ENCODE assay signal across 19 cellular contexts in the genomic region with DNA sequence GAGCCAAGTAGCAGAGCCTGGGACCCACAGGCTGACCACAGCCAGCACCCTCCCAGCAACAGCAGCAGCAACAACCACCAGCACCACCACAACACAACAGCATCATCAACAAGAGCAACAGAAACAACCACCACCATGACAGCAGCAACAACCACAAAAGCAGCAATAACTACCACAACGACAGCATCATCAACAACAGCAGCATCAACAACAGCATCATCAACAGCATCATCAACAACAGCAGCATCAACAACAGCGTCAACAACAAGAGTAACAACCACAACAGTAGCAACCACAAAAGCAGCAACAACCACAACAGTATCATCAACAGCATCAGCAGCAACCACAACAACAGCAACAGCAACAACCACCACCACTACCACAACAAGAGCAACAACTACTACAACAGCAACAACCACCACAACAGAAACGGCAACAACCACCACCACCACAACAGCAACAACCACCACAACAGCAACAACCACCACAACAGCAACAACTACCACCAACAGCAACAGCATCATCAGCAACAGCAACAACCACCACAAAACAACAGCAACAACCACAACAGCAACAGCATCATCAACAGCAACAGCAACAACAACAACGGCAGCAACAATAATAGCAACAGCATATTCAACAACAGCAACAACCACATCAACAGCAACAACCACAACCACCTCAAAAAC. TPM values are rescaled to one million over a fixed set of nuclear protein-coding genes. Genes with fewer than 3 reads are reported as not detected.
"Had no signal": no experiment of that assay in that cellular context is flagged by ENCODE, and none has a peak within 500 bp of the region (broad histone marks: within the 10 kb centered on the region; RNA-seq: fewer than 3 reads in every experiment).

No MANE protein-coding gene starts in this region.

- H3K9me3 ChIP-seq: body of pancreas, prostate gland, right atrium auricular region, tibial artery had no signal

- H3K4me3 ChIP-seq: body of pancreas, prostate gland, right atrium auricular region, tibial artery had no signal

- H3K27ac ChIP-seq: prostate gland, right atrium auricular region, tibial artery had no signal

- H3K36me3 ChIP-seq: prostate gland, right atrium auricular region, tibial artery had no signal

- H3K4me3 Mint-ChIP-seq: activated naive CD8-positive, alpha-beta T cell treated with anti-CD3 and anti-CD28 coated beads, Interleukin-2, amount 10 ng/mL, durations not matched to agents 7 days and 5 days; activated T-helper 1 cell treated with anti-CD3 and anti-CD28 coated beads, Interleukin-12 subunit alpha, Interleukin-12 subunit beta, Interleukin-2, Interleukin-4 antibody, amounts not matched to agents 30 ng/mL and 10 ng/mL and 1 ng/mL, durations not matched to agents 14 hours and 24 hours and 36 hours had no signal

- H3K4me1 ChIP-seq: body of pancreas, prostate gland, right atrium auricular region, tibial artery had no signal

- DNase-seq: activated CD4-positive, alpha-beta T cell treated with anti-CD3 and anti-CD28 coated beads for 1 hour; activated naive CD8-positive, alpha-beta T cell treated with anti-CD3 and anti-CD28 coated beads, Interleukin-2, amount 10 ng/mL, durations not matched to agents 7 days and 5 days; amygdala; caudate nucleus; foreskin melanocyte; glutamatergic neuron; hippocampal formation; substantia nigra; T1000 had no signal

- H3K27ac Mint-ChIP-seq: activated naive CD8-positive, alpha-beta T cell treated with anti-CD3 and anti-CD28 coated beads, Interleukin-2, amount 10 ng/mL, durations not matched to agents 7 days and 5 days; activated T-helper 1 cell treated with anti-CD3 and anti-CD28 coated beads, Interleukin-12 subunit alpha, Interleukin-12 subunit beta, Interleukin-2, Interleukin-4 antibody, amounts not matched to agents 30 ng/mL and 10 ng/mL and 1 ng/mL, durations not matched to agents 14 hours and 24 hours and 36 hours had no signal

- H3K9me3 Mint-ChIP-seq: activated T-helper 1 cell treated with anti-CD3 and anti-CD28 coated beads, Interleukin-12 subunit alpha, Interleukin-12 subunit beta, Interleukin-2, Interleukin-4 antibody, amounts not matched to agents 30 ng/mL and 10 ng/mL and 1 ng/mL, durations not matched to agents 14 hours and 24 hours and 36 hours had no signal

- H3K27me3 ChIP-seq: body of pancreas, right atrium auricular region had no signal

- ATAC-seq: stimulated activated naive CD8-positive, alpha-beta T cell treated with anti-CD3 and anti-CD28 coated beads, Interleukin-15, Interleukin-2, amounts not matched to agents 100 U/mL and 50 U/mL, for 24 hours had no signal

- H3K4me1 Mint-ChIP-seq: activated naive CD8-positive, alpha-beta T cell treated with anti-CD3 and anti-CD28 coated beads, Interleukin-2, amount 10 ng/mL, durations not matched to agents 7 days and 5 days had no signal

RNA-seq across cellular contexts. Expression of gene FGF3, which starts 22.1 kb away (rescaled TPM):
- total RNA-seq: activated naive CD8-positive, alpha-beta T cell treated with anti-CD3 and anti-CD28 coated beads, Interleukin-2, amount 10 ng/mL, durations not matched to agents 7 days and 5 days; activated T-helper 1 cell treated with anti-CD3 and anti-CD28 coated beads, Interleukin-12 subunit alpha, Interleukin-12 subunit beta, Interleukin-2, Interleukin-4 antibody, amounts not matched to agents 30 ng/mL and 10 ng/mL and 1 ng/mL, durations not matched to agents 14 hours and 24 hours and 36 hours; body of pancreas; lung microvascular endothelial cell; myocyte; prostate gland; right atrium auricular region; skeletal muscle tissue; T-helper 1 cell treated with Interleukin-12 subunit alpha and Interleukin-12 subunit beta and Interleukin-4 antibody, amounts not matched to agents 30 ng/mL and 1 ng/mL, for 36 hours had no signal
